ENCODE assay signal across 23 cellular contexts in the genomic region with DNA sequence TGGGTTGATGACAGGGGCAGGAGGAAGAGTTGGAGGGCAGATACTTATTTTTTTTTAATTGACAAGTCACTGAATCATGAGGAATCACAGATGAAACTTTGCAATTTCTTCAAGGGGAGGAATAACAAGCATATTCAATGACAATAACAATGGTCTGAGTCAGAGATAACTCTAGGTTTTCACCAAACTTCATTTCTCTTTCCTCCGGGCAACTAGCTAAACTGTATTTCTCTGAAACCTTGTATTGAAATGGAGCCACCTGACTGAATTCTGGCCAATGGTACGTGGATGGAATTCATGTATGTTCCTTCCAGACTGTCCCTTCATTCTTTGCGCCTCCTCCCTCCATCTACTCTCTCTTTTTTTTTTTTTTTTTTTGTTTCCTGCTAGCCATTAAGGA.
"Had no signal": no experiment of that assay in that cellular context is flagged by ENCODE, and none has a peak within 500 bp of the region (broad histone marks: within the 10 kb centered on the region; RNA-seq: fewer than 3 reads in every experiment).

No MANE protein-coding gene starts in this region.

- H3K36me3 ChIP-seq: breast epithelium, esophagus squamous epithelium, gastroesophageal sphincter, neutrophil, ovary, prostate gland, tibial artery had no signal

- H3K4me3 ChIP-seq: breast epithelium, dorsolateral prefrontal cortex, esophagus squamous epithelium, gastroesophageal sphincter, ovary, prostate gland, skin epidermis, tibial artery had no signal

- H3K4me1 ChIP-seq: breast epithelium, esophagus squamous epithelium, gastroesophageal sphincter, prostate gland, tibial artery had no signal

- DNase-seq: activated CD8-positive, alpha-beta memory T cell treated with anti-CD3 and anti-CD28 coated beads for 24 hours; activated CD8-positive, alpha-beta memory T cell treated with anti-CD3 and anti-CD28 coated beads, Interleukin-2, amount 50 U/mL, for 4 hours; activated naive CD4-positive, alpha-beta T cell; activated naive CD8-positive, alpha-beta T cell treated with anti-CD3 and anti-CD28 coated beads for 36 hours; activated T-cell treated with anti-CD3 and anti-CD28 coated beads, Interleukin-2, amount 50 U/mL, for 24 hours; dorsolateral prefrontal cortex; esophagus squamous epithelium; head of caudate nucleus; hypothalamus; left ventricle myocardium superior; mammary epithelial cell; midbrain; natural killer cell; ovary; stimulated activated CD4-positive, alpha-beta T cell treated with anti-CD3 and anti-CD28 coated beads, Interleukin-1b, Interleukin-23, amount 100 ng/mL, for 48 hours; stimulated activated naive CD8-positive, alpha-beta T cell treated with anti-CD3 and anti-CD28 coated beads, Interleukin-15, amount 100 ng/mL, for 72 hours; T-helper 9 cell; tibial artery had no signal

- H3K27me3 ChIP-seq: breast epithelium, dorsolateral prefrontal cortex, esophagus squamous epithelium, gastroesophageal sphincter, neutrophil, ovary, tibial artery had no signal

- H3K27ac ChIP-seq: breast epithelium, dorsolateral prefrontal cortex, esophagus squamous epithelium, gastroesophageal sphincter, neutrophil, ovary, prostate gland, skin epidermis, tibial artery had no signal

- H3K9me3 ChIP-seq: breast epithelium, esophagus squamous epithelium, gastroesophageal sphincter, neutrophil, ovary, prostate gland, tibial artery had no signal
